9 cellular contexts compared by ENCODE assay signal in the genomic region with DNA sequence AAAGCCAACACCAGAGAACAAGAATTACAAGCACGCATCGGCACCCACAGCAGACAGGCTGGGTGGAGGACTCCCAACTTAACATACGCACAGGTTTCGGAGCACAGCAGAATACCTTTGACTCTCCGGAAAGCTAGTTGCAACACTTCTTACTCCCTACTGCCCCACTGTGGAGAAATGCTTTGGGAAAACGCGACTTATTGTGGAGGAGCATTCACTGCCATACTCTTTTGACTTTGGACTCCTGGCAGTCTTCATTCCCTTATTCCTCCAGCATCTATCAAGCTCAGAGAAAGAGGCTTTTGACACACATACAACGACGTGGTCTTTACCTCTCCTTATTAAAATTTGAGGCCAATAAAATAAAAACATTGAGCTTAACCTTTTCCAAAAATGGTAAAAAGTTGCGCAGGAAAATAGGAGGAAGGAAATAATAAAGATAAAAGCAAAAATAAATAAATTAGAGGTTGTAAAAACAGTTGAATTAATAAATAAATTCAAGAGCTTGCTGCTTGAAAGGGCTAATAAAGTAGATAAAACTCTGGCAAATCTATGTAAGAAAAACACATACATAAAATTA. TPM values are rescaled to one million over a fixed set of nuclear protein-coding genes. Genes with fewer than 3 reads are reported as not detected.
A peak's percentile ranks its signal among the peaks of the same experiment; 100 is the strongest.
DNase-seq lines count a peak whose midpoint lies in the region; ATAC-seq, FAIRE-seq and TF ChIP-seq lines count a peak whose summit lies in the region.
"Had no signal": no experiment of that assay in that cellular context is flagged by ENCODE, and none has a peak within 500 bp of the region (broad histone marks: within the 10 kb centered on the region; RNA-seq: fewer than 3 reads in every experiment).

No MANE protein-coding gene starts in this region.

- H3K9me3 Mint-ChIP-seq in astrocyte (ENCODE audit: unreplicated experiment) = no peaks in the 10 kb centered on the region

- no peaks in the 10 kb centered on the region for H3K9me3 ChIP-seq in cardiac muscle cell (ENCODE audit: low read depth)
- H3K9me3 ChIP-seq in astrocyte (ENCODE audit: insufficient read depth, low read depth, low read length) = no peaks in the 10 kb centered on the region

- H3K27me3 ChIP-seq in cardiac muscle cell = no peaks in the 10 kb centered on the region
- no peaks in the 10 kb centered on the region for H3K27me3 ChIP-seq in astrocyte (ENCODE audit: insufficient read depth, low read length)

- H3K27ac ChIP-seq in cardiac muscle cell (no peak overlapping the region), astrocyte (ENCODE audit: low read depth, low read length) (no peak overlapping the region)

- H3K36me3 ChIP-seq in cardiac muscle cell = no peaks in the 10 kb centered on the region
- H3K36me3 ChIP-seq in astrocyte (ENCODE audit: insufficient read depth, low read length) = no peaks in the 10 kb centered on the region

- no peaks in the 10 kb centered on the region for H3K79me2 ChIP-seq in astrocyte (ENCODE audit: insufficient read depth, low read length)

- H3K27ac Mint-ChIP-seq in astrocyte (ENCODE audit: unreplicated experiment) = no peak overlapping the region

- peaks cover 3% of the 10 kb centered on the region for H3K4me1 ChIP-seq in cardiac muscle cell (ENCODE audit: low read depth)
- H3K4me1 ChIP-seq in astrocyte (ENCODE audit: insufficient read depth, low read length) = no peaks in the 10 kb centered on the region

- no peaks in the 10 kb centered on the region for H3K4me1 Mint-ChIP-seq in astrocyte (ENCODE audit: low read depth, unreplicated experiment)

- H2AFZ ChIP-seq in astrocyte (ENCODE audit: low read depth, low read length) = peak overlapping the region; percentile 41

- no peak for ATAC-seq in GM21526 (IDR thresholded peaks at IDR 0.05; ENCODE audit: low FRiP score, unreplicated experiment)

- DNase-seq in cardiac muscle cell (ENCODE audit: low read depth in 1 of 2, low spot score in 1 of 2) (peak; percentile 70 to 88), cardiac septum (ENCODE audit: low spot score) (no peak), NCI-H226 (peak; percentile 3), astrocyte (ENCODE audit: low read depth) (peak; percentile 1), iPS DF 19.7 (ENCODE audit: low read depth, low spot score) (peak; percentile 52), COLO829 (ENCODE audit: low spot score) (no peak)
- DNase-seq in stimulated activated CD4-positive, alpha-beta T cell treated with anti-CD3 and anti-CD28 coated beads, Interleukin-15, amount 100 ng/mL, for 24 hours = peak; percentile 51

- no peak overlapping the region for H3K9ac ChIP-seq in astrocyte (ENCODE audit: low read length)

- no peaks in the 10 kb centered on the region for H4K20me1 ChIP-seq in astrocyte (ENCODE audit: insufficient read depth, low read length)

- peak overlapping the region; percentile 60 for H3K4me2 ChIP-seq in astrocyte (ENCODE audit: low read length)

- intact Hi-C loops in cardiac septum (cut with DNase I) = no loop called here

- no peak for FAIRE-seq in astrocyte (lab: Jason Lieb, UNC)
- FAIRE-seq: endometrium had no signal

- no peak overlapping the region for H3K4me3 Mint-ChIP-seq in astrocyte (ENCODE audit: unreplicated experiment)

- H3K36me3 Mint-ChIP-seq in astrocyte (ENCODE audit: low read depth, unreplicated experiment) = no peaks in the 10 kb centered on the region

- no peaks in the 10 kb centered on the region for H3K27me3 Mint-ChIP-seq in astrocyte (ENCODE audit: low read depth, unreplicated experiment)

- H3K4me3 ChIP-seq in cardiac muscle cell (no peak overlapping the region), astrocyte (ENCODE audit: insufficient read depth, low read depth, low read length) (no peak overlapping the region)

- TF ChIP-seq CTCF in cardiac muscle cell (IDR thresholded peaks at IDR 0.05; ENCODE audit: low read depth, low read length) (peak; percentile 56), astrocyte (IDR thresholded peaks at IDR 0.05; ENCODE audit: insufficient read depth, low read depth, low read length) (peak; percentile 31)

RNA-seq across cellular contexts. Expression of gene GPC3, which starts 41.4 kb away (rescaled TPM):
- 171 and 219 TPM in 2 replicates for total RNA-seq in cardiac muscle cell
- 275 and 323 TPM in 2 replicates for polyA plus RNA-seq in cardiac muscle cell
- total RNA-seq in cardiac septum = 1.6 TPM
- 2.7 and 8.2 TPM in 2 replicates for total RNA-seq in astrocyte

Comparison
In these comparisons a context has a peak if more than half of its experiments do, and no peak if none do; other contexts are left out.
1. DNase-seq: peak in cardiac muscle cell (2 of 2), NCI-H226 (single experiment), astrocyte (single experiment), iPS DF 19.7 (single experiment) and stimulated activated CD4-positive, alpha-beta T cell treated with anti-CD3 and anti-CD28 coated beads, Interleukin-15, amount 100 ng/mL, for 24 hours (single experiment); none in cardiac septum (single experiment) and COLO829 (single experiment).
2. RNA of gene GPC3, which starts 41.4 kb away (total RNA-seq): 171 to 219 TPM in cardiac muscle cell; 2.7 to 8.2 TPM in astrocyte and 1.6 TPM in cardiac septum (single experiment); every median in the first group is over 10 times any median in the second.